Comparison of ENCODE assay signal across 8 cellular contexts in genomic region chr7:16668049-16668858, GRCh38. TPM values are rescaled to one million over a fixed set of nuclear protein-coding genes. Genes with fewer than 3 reads are reported as not detected.
DNase-seq lines count a peak whose midpoint lies in the region; ATAC-seq, FAIRE-seq and TF ChIP-seq lines count a peak whose summit lies in the region.

No MANE protein-coding gene starts in this region.

- DNase-seq in AML-193 (lab: John Stamatoyannopoulos, UW) (peak; percentile 71 to 86), NCI-H460 (ENCODE audit: extremely low read depth, low read depth) (peak; percentile 95), epithelial cell of esophagus (ENCODE audit: low read depth) (peak; percentile 100), neural crest cell (ENCODE audit: low read depth, low spot score) (no peak), D721Med (ENCODE audit: insufficient read length, low spot score) (no peak)

- peaks cover 7% of the 10 kb centered on the region for H3K9me3 Mint-ChIP-seq in neural crest cell

- peaks cover 37% of the 10 kb centered on the region for H3K36me3 Mint-ChIP-seq in neural crest cell (ENCODE audit: low read depth)

- H3K4me3 ChIP-seq in epithelial cell of esophagus (ENCODE audit: low read length), result no peak overlapping the region

- FAIRE-seq in D721Med (lab: Jason Lieb, UNC), result no peak

- H3K4me3 Mint-ChIP-seq in neural crest cell, result no peak overlapping the region

- no peak for ATAC-seq in GM18517 (IDR thresholded peaks at IDR 0.05; ENCODE audit: unreplicated experiment)
- no peak for ATAC-seq in GM19395 (IDR thresholded peaks at IDR 0.05; ENCODE audit: unreplicated experiment)
- ATAC-seq in HG02610 (IDR thresholded peaks at IDR 0.05; ENCODE audit: unreplicated experiment), result no peak

- peaks cover 28% of the 10 kb centered on the region for H3K4me1 Mint-ChIP-seq in neural crest cell

- no peaks in the 10 kb centered on the region for H3K27me3 Mint-ChIP-seq in neural crest cell (ENCODE audit: low read depth)

- peak overlapping the region; percentile 4 for H3K27ac Mint-ChIP-seq in neural crest cell (ENCODE audit: unreplicated experiment)

- TF ChIP-seq CTCF in epithelial cell of esophagus (IDR thresholded peaks at IDR 0.05; ENCODE audit: insufficient read depth, low read depth, low read length, missing control alignments) (peak; percentile 26), neural crest cell (conservative IDR thresholded peaks at IDR 0.05) (no peak), D721Med (IDR thresholded peaks at IDR 0.05; ENCODE audit: insufficient read depth, missing control alignments) (no peak)

RNA-seq across cellular contexts. Expression of gene BZW2, which starts 22.3 kb away (rescaled TPM):
- total RNA-seq in NCI-H460 (2014; rRNA removed; shearing (Covaris generic)), result 198 and 204 TPM in 2 replicates
- polyA plus RNA-seq in NCI-H460 (2014; cell fraction: nucleus; rRNA removed), result 175 and 183 TPM in 2 replicates
- total RNA-seq in neural crest cell, result 98.2 and 108 TPM in 2 replicates

RNA-seq across cellular contexts. Expression of gene ANKMY2, which starts 22.7 kb away (rescaled TPM):
- total RNA-seq in NCI-H460 (2014; rRNA removed; shearing (Covaris generic)), result 11.0 and 13.7 TPM in 2 replicates
- 18.2 and 22.5 TPM in 2 replicates for polyA plus RNA-seq in NCI-H460 (2014; cell fraction: nucleus; rRNA removed)
- total RNA-seq in neural crest cell, result 24.7 and 25.0 TPM in 2 replicates

Comparison
In these comparisons a context has a peak if more than half of its experiments do, and no peak if none do; other contexts are left out.
1. DNase-seq: peak in AML-193 (2 of 2), NCI-H460 (single experiment) and epithelial cell of esophagus (single experiment); none in neural crest cell (single experiment) and D721Med (single experiment).